ENCODE assay signal across 1 cellular context in the genomic region with DNA sequence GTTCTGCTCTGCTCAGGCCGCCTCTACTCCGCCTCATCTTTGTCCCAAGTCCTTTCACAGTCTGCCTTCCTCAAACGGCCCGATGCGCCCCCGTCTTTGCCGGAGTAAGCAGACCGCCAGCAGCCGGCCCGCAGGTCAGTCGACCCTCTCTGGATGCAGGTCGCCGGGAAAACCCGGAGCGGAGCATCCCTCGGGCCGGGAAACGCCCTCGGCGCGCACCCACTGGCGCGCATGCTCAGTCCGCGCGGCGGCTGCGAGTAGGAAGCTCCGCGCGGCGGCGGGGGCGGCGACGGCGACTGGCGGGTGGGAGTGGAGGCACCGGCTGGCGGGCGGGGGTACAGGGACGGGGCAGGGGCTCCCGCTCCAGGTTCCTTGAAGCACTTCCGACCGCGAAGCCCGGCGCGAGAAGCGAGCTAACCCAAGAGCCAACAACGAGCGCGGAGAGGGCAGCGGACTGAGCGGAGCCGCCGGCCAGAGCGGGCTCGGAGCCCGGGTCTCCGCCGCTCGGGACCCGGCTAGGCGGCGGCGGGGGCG.
A peak's percentile ranks its signal among the peaks of the same experiment; 100 is the strongest.
TF ChIP-seq lines count a peak whose summit lies in the region.

Gene LRRC1 (plus strand): TSS at position 286 of the 534 bp plus-strand sequence. CDS start 252 bp downstream, outside the sequence.

TF ChIP-seq in HepG2, 621 proteins besides CTCF, POLR2A, EP300 and RAD21 (continued from another document and continues in another):
- TF ChIP-seq ELF3 (CRISPR knock-in tag; IDR thresholded peaks at IDR 0.05) (peak; percentile 63), ZNF672 (CRISPR knock-in tag; IDR thresholded peaks at IDR 0.05) (peak; percentile 35; the same call in 1 of the 2 replicates), KDM1A (CRISPR knock-in tag; IDR thresholded peaks at IDR 0.05) (no peak), GABPB1 (CRISPR knock-in tag; IDR thresholded peaks at IDR 0.05) (peak; percentile 91), SAFB2 (CRISPR knock-in tag; IDR thresholded peaks at IDR 0.05; ENCODE audit: borderline replicate concordance, low read depth) (no peak; the same call in 1 of the 2 replicates), YEATS4 (CRISPR knock-in tag; IDR thresholded peaks at IDR 0.05; ENCODE audit: borderline replicate concordance) (peak; percentile 91), ZNF878 (CRISPR knock-in tag; IDR thresholded peaks at IDR 0.05) (peak; percentile 85), ZNF33A (CRISPR knock-in tag; IDR thresholded peaks at IDR 0.05; ENCODE audit: borderline replicate concordance) (no peak), SMAD9 (CRISPR knock-in tag; IDR thresholded peaks at IDR 0.05) (no peak), MIER3 (CRISPR knock-in tag; IDR thresholded peaks at IDR 0.05; ENCODE audit: borderline replicate concordance) (peak; percentile 52; the same call in 1 of the 2 replicates), POLR2G (IDR thresholded peaks at IDR 0.05; ENCODE audit: low read depth, low read length) (peak; percentile 96), NFATC3 (CRISPR knock-in tag; IDR thresholded peaks at IDR 0.05) (no peak), ESRRA (CRISPR knock-in tag; IDR thresholded peaks at IDR 0.05; ENCODE audit: low read depth) (peak; percentile 81), MAFF (IDR thresholded peaks at IDR 0.05; ENCODE audit: low read depth, low read length) (no peak), MEIS2 (CRISPR knock-in tag; IDR thresholded peaks at IDR 0.05) (peak; percentile 82; the same call in 1 of the 2 replicates), ZBTB34 (CRISPR knock-in tag; IDR thresholded peaks at IDR 0.05) (no peak), BHLHE40 (IDR thresholded peaks at IDR 0.05; ENCODE audit: low read length) (no peak), SNAPC2 (CRISPR knock-in tag; IDR thresholded peaks at IDR 0.05) (no peak; the same call in 1 of the 2 replicates), TMF1 (CRISPR knock-in tag; IDR thresholded peaks at IDR 0.05; ENCODE audit: low read depth) (no peak), TCF12 (IDR thresholded peaks at IDR 0.05) (no peak), TCF12 (CRISPR knock-in tag; IDR thresholded peaks at IDR 0.05) (peak; percentile 82; the same call in 1 of the 2 replicates), CHCHD3 (CRISPR knock-in tag; IDR thresholded peaks at IDR 0.05) (no peak), ATF3 (CRISPR knock-in tag; IDR thresholded peaks at IDR 0.05) (no peak), SNRNP70 (IDR thresholded peaks at IDR 0.05; ENCODE audit: low read depth, low read length) (no peak), ZMYM4 (CRISPR knock-in tag; IDR thresholded peaks at IDR 0.05) (peak; percentile 91), GMEB2 (CRISPR knock-in tag; IDR thresholded peaks at IDR 0.05; ENCODE audit: low read depth) (no peak), ZFYVE20 (CRISPR knock-in tag; IDR thresholded peaks at IDR 0.05; ENCODE audit: borderline replicate concordance, low read depth) (no peak; the same call in 1 of the 2 replicates), NFKBIZ (CRISPR knock-in tag; IDR thresholded peaks at IDR 0.05) (0 out of 2 replicates have a peak, but pooled peaks have one; percentile 41), JUN (CRISPR knock-in tag; IDR thresholded peaks at IDR 0.05) (no peak), ZNF557 (CRISPR knock-in tag; IDR thresholded peaks at IDR 0.05) (no peak), HCFC1 (IDR thresholded peaks at IDR 0.05; ENCODE audit: low read depth, low read length) (peak; percentile 49), KDM5A (IDR thresholded peaks at IDR 0.05; ENCODE audit: borderline replicate concordance, low read length) (peak; percentile 1; the same call in 1 of the 2 replicates), ZNF326 (CRISPR knock-in tag; IDR thresholded peaks at IDR 0.05; ENCODE audit: borderline replicate concordance) (no peak), ZNF839 (CRISPR knock-in tag; IDR thresholded peaks at IDR 0.05; ENCODE audit: borderline replicate concordance) (no peak), FOXO1 (CRISPR knock-in tag; IDR thresholded peaks at IDR 0.05) (peak; percentile 61; the same call in 1 of the 2 replicates), BRD4 (CRISPR knock-in tag; IDR thresholded peaks at IDR 0.05) (no peak), NONO (IDR thresholded peaks at IDR 0.05) (no peak), NONO (CRISPR knock-in tag; conservative IDR thresholded peaks at IDR 0.05) (peak; percentile 98), CCDC6 (CRISPR knock-in tag; IDR thresholded peaks at IDR 0.05) (no peak), PAX8 (CRISPR knock-in tag; IDR thresholded peaks at IDR 0.05; ENCODE audit: borderline replicate concordance) (no peak), NBN (conservative IDR thresholded peaks at IDR 0.05) (no peak), ZNF30 (CRISPR knock-in tag; IDR thresholded peaks at IDR 0.05) (no peak; the same call in 1 of the 2 replicates), GFI1 (CRISPR knock-in tag; IDR thresholded peaks at IDR 0.05; ENCODE audit: borderline replicate concordance) (peak; percentile 83), IRF2 (CRISPR knock-in tag; IDR thresholded peaks at IDR 0.05) (peak; percentile 83; the same call in 1 of the 2 replicates), STAT5B (CRISPR knock-in tag; IDR thresholded peaks at IDR 0.05) (0 out of 2 replicates have a peak, but pooled peaks have one; percentile 60), HMG20B (CRISPR knock-in tag; conservative IDR thresholded peaks at IDR 0.05) (no peak), FOSL2 (CRISPR knock-in tag; IDR thresholded peaks at IDR 0.05) (peak; percentile 6; the same call in 1 of the 2 replicates), ZNF281 (CRISPR knock-in tag; IDR thresholded peaks at IDR 0.05; ENCODE audit: borderline replicate concordance) (no peak), KAT2B (IDR thresholded peaks at IDR 0.05; ENCODE audit: borderline replicate concordance, low read depth, low read length) (no peak; the same call in 1 of the 2 replicates), CREB1 (IDR thresholded peaks at IDR 0.05) (no peak), CREB1 (CRISPR knock-in tag; IDR thresholded peaks at IDR 0.05) (no peak), MIXL1 (CRISPR knock-in tag; IDR thresholded peaks at IDR 0.05) (no peak; the same call in 1 of the 2 replicates), SIX4 (CRISPR knock-in tag; IDR thresholded peaks at IDR 0.05) (no peak), CCAR2 (optimal IDR thresholded peaks at IDR 0.05; ENCODE audit: low read depth, low read length) (peak; percentile 53), SIN3B (IDR thresholded peaks at IDR 0.05; ENCODE audit: low read length) (no peak), AGO1 (IDR thresholded peaks at IDR 0.05; ENCODE audit: low read depth, low read length, poor library complexity, severe bottlenecking) (no peak), STAG1 (CRISPR knock-in tag; IDR thresholded peaks at IDR 0.05) (no peak), ZNF678 (CRISPR knock-in tag; IDR thresholded peaks at IDR 0.05) (no peak), NCOA5 (CRISPR knock-in tag; IDR thresholded peaks at IDR 0.05) (no peak), ZNF354B (CRISPR knock-in tag; IDR thresholded peaks at IDR 0.05) (no peak)
- TF ChIP-seq, protein P1, sequence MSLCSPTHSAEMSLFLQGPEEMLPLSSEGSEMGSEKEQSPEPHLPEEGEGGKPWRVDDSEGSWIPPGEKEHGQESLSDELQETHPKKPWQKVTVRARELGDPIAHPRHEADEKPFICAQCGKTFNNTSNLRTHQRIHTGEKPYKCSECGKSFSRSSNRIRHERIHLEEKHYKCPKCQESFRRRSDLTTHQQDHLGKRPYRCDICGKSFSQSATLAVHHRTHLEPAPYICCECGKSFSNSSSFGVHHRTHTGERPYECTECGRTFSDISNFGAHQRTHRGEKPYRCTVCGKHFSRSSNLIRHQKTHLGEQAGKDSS (CRISPR knock-in tag; IDR thresholded peaks at IDR 0.05; ENCODE audit: borderline replicate concordance, low read depth): peak; percentile 50; the same call in 1 of the 2 replicates
- TF ChIP-seq, protein P2, sequence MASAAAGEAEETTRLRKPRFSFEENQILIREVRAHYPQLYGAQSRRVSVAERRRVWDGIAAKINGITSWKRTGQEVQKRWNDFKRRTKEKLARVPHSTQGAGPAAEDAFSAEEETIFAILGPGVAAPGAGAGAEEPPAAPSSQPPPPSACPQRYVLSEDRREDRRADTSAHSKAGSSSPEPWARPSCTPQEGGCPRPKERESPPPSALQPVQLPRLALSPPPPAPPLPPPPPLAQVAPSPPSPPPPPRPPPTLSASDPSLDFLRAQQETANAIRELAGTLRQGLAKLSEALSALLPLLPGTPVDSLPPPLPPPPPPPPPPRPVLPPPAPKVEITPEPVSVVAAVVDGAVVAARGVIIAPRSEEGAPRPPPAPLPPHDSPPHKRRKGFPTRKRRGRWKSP (CRISPR knock-in tag; IDR thresholded peaks at IDR 0.05): peak; percentile 94
- TF ChIP-seq, protein P3, sequence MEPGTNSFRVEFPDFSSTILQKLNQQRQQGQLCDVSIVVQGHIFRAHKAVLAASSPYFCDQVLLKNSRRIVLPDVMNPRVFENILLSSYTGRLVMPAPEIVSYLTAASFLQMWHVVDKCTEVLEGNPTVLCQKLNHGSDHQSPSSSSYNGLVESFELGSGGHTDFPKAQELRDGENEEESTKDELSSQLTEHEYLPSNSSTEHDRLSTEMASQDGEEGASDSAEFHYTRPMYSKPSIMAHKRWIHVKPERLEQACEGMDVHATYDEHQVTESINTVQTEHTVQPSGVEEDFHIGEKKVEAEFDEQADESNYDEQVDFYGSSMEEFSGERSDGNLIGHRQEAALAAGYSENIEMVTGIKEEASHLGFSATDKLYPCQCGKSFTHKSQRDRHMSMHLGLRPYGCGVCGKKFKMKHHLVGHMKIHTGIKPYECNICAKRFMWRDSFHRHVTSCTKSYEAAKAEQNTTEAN (CRISPR knock-in tag; conservative IDR thresholded peaks at IDR 0.05): 0 out of 2 replicates have a peak, but pooled peaks have one; percentile 52
- TF ChIP-seq, protein P4, sequence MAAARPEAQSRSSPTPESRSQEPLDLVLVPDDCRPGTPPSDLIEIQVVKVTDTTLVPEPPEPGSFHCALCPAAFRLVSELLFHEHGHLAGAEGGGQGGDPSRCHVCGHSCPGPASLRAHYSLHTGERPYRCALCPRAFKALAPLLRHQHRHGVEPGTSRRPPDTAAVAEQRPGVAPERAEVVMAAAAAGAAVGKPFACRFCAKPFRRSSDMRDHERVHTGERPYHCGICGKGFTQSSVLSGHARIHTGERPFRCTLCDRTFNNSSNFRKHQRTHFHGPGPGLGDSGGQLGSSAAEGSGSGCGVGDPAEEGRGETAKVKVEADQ (CRISPR knock-in tag; IDR thresholded peaks at IDR 0.05; ENCODE audit: borderline replicate concordance): no peak
- TF ChIP-seq, protein P5, sequence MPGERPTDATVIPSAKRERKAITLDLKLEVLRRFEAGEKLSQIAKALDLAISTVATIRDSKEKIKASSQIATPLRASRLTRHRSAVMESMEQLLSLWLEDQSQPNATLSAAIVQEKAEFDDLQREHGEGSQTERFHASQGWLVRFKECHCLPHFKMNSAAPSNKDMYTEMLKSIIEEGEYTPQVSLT (CRISPR knock-in tag; IDR thresholded peaks at IDR 0.05; ENCODE audit: borderline replicate concordance, low read depth): peak; percentile 16; the same call in 1 of the 2 replicates
- TF ChIP-seq, protein P6, sequence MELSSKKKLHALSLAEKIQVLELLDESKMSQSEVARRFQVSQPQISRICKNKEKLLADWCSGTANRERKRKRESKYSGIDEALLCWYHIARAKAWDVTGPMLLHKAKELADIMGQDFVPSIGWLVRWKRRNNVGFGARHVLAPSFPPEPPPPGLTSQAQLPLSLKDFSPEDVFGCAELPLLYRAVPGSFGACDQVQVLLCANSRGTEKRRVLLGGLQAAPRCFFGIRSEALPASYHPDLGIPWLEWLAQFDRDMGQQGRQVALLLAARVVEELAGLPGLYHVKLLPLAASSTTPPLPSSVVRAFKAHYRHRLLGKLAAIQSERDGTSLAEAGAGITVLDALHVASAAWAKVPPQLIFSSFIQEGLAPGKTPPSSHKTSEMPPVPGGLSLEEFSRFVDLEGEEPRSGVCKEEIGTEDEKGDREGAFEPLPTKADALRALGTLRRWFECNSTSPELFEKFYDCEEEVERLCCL (CRISPR knock-in tag; IDR thresholded peaks at IDR 0.05; ENCODE audit: borderline replicate concordance): no peak
